ENCODE assay signal across 10 cellular contexts in the genomic region with DNA sequence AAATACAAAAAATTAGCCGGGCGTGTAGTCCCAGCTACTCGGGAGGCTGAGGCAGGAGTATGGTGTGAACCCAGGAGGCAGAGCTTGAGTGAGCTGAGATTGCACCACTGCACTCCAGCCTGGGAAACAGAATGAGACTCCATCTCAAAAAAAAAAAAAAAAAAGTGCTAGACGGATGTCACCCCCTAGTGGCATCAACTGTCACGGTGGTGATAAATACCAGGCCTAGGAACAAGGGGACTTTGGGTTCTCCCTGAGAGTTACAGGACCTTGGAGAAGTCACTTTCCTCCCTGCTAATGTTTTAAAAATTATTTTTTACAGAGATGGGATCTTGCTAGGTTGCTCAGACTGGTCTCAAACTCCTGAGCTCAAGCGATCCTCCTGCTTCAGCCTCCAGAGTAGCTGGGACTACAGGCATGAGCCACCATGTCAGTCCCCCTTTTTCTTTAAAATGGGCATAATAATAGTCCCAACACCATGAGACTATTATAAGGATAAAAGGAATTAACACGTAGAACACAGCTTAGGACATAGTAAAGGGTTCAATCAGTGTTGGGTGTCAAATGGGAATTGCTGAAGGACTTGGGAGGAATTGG. TPM values are rescaled to one million over a fixed set of nuclear protein-coding genes. Genes with fewer than 3 reads are reported as not detected.
DNase-seq lines count a peak whose midpoint lies in the region; ATAC-seq and TF ChIP-seq lines count a peak whose summit lies in the region.
"Had no signal": no experiment of that assay in that cellular context is flagged by ENCODE, and none has a peak within 500 bp of the region (broad histone marks: within the 10 kb centered on the region; RNA-seq: fewer than 3 reads in every experiment).

No MANE protein-coding gene starts in this region.

- H3K18ac ChIP-seq in neuronal stem cell (ENCODE audit: low read length): no peak overlapping the region

- H3K14ac ChIP-seq in neuronal stem cell (ENCODE audit: low read length): no peak overlapping the region

- H3K36me3 Mint-ChIP-seq in activated CD8-positive, alpha-beta T cell treated with anti-CD3 and anti-CD28 coated beads, Interleukin-2, amount 10 ng/mL, durations not matched to agents 7 days and 5 days (ENCODE audit: low read depth): no peaks in the 10 kb centered on the region
- H3K36me3 Mint-ChIP-seq in naive thymus-derived CD4-positive, alpha-beta T cell: no peaks in the 10 kb centered on the region

- H3K4ac ChIP-seq in neuronal stem cell (ENCODE audit: low read length): no peak overlapping the region

- ATAC-seq in activated CD8-positive, alpha-beta T cell treated with anti-CD3 and anti-CD28 coated beads, Interleukin-2, amount 10 ng/mL, durations not matched to agents 7 days and 5 days: peak; percentile 29
- peak; percentile 48 for ATAC-seq in naive thymus-derived CD4-positive, alpha-beta T cell
- ATAC-seq: pancreas had no signal

- no peak overlapping the region for H2AFZ ChIP-seq in neuronal stem cell (ENCODE audit: low read length)

- CTCF ChIA-PET in activated CD8-positive, alpha-beta T cell treated with anti-CD3 and anti-CD28 coated beads, Interleukin-2, amount 10 ng/mL, durations not matched to agents 7 days and 5 days (lab: Charles Lee): interaction anchor here (1.3 to 2.5 kb wide), 3 partner anchors 17 to 41 kb away, joined by 3 to 10 read pairs (median 4); no protein-coding TSS in a partner anchor
- CTCF ChIA-PET in naive thymus-derived CD4-positive, alpha-beta T cell (lab: Charles Lee): interaction anchor here (0.6 to 0.9 kb wide), 2 partner anchors 24 to 77 kb away, joined by 3 to 5 read pairs; no protein-coding TSS in a partner anchor

- no peak overlapping the region for H2BK15ac ChIP-seq in neuronal stem cell (ENCODE audit: low read length)

- DNase-seq in NCI-H2171 treated with DMSO at 0.1 percent for 48 hours (lab: John Stamatoyannopoulos, UW) (peak; percentile 34), NCI-H2171 (lab: John Stamatoyannopoulos, UW) (no peak), HL-60 (ENCODE audit: low read depth in 1 of 2, low spot score in 1 of 2) (peak in 1 of 2 experiments; percentile 55), glomerular visceral epithelial cell (ENCODE audit: extremely low spot score) (no peak), neuronal stem cell (ENCODE audit: low spot score) (no peak), amniotic stem cell (lab: John Stamatoyannopoulos, UW) (no peak)
- DNase-seq in activated CD8-positive, alpha-beta T cell treated with anti-CD3 and anti-CD28 coated beads, Interleukin-2, amount 10 ng/mL, durations not matched to agents 7 days and 5 days: peak; percentile 56
- DNase-seq in naive thymus-derived CD4-positive, alpha-beta T cell: peak in 3 of 9 donors; percentile 13 to 27 (median 20)

- H3K27ac Mint-ChIP-seq in activated CD8-positive, alpha-beta T cell treated with anti-CD3 and anti-CD28 coated beads, Interleukin-2, amount 10 ng/mL, durations not matched to agents 7 days and 5 days: no peak overlapping the region
- H3K27ac Mint-ChIP-seq in naive thymus-derived CD4-positive, alpha-beta T cell: no peak overlapping the region

- H2AK5ac ChIP-seq in neuronal stem cell (ENCODE audit: low read depth, low read length): no peak overlapping the region

- H2BK12ac ChIP-seq in neuronal stem cell (ENCODE audit: low read length): no peak overlapping the region

- peak; percentile 30 for TF ChIP-seq CTCF in HL-60 (IDR thresholded peaks at IDR 0.05; ENCODE audit: insufficient read depth, low read length)

- H2BK5ac ChIP-seq in neuronal stem cell (ENCODE audit: low read length): no peak overlapping the region

- no peaks in the 10 kb centered on the region for H3K9me3 ChIP-seq in naive thymus-derived CD4-positive, alpha-beta T cell (ENCODE audit: control insufficient read depth in 2 of 3, low read length in 3 of 3)
- no peaks in the 10 kb centered on the region for H3K9me3 ChIP-seq in neuronal stem cell (replicated peaks in 1 of 2; ENCODE audit: control insufficient read depth in 2 of 2, insufficient read depth in 1 of 2, low read depth in 1 of 2, low read length in 2 of 2)
- H3K9me3 ChIP-seq: BLaER1, pancreas had no signal

- H3K27me3 Mint-ChIP-seq in activated CD8-positive, alpha-beta T cell treated with anti-CD3 and anti-CD28 coated beads, Interleukin-2, amount 10 ng/mL, durations not matched to agents 7 days and 5 days (ENCODE audit: low read depth): peaks cover 24% of the 10 kb centered on the region
- peaks cover 0 to 38% (median 6%) of the 10 kb centered on the region in 5 donors for H3K27me3 Mint-ChIP-seq in naive thymus-derived CD4-positive, alpha-beta T cell

- no peak overlapping the region for H3K23ac ChIP-seq in neuronal stem cell (ENCODE audit: low read depth, low read length, poor library complexity)

- POLR2A ChIA-PET in activated CD8-positive, alpha-beta T cell treated with anti-CD3 and anti-CD28 coated beads, Interleukin-2, amount 10 ng/mL, durations not matched to agents 7 days and 5 days (lab: Charles Lee): no interaction called here
- POLR2A ChIA-PET in naive thymus-derived CD4-positive, alpha-beta T cell (lab: Charles Lee): no interaction called here

- no peak overlapping the region for H2BK120ac ChIP-seq in neuronal stem cell (ENCODE audit: low read depth, low read length)

- H3K9ac ChIP-seq in neuronal stem cell (ENCODE audit: low read depth, low read length, poor library complexity): no peak overlapping the region
- H3K9ac ChIP-seq: BLaER1 had no signal

- H3K4me3 ChIP-seq in HL-60 (replicated peaks; ENCODE audit: insufficient read depth, low read length) (no peak overlapping the region), neuronal stem cell (ENCODE audit: low read length in 2 of 2) (no peak overlapping the region)
- no peak overlapping the region for H3K4me3 ChIP-seq in naive thymus-derived CD4-positive, alpha-beta T cell (ENCODE audit: low read length)
- H3K4me3 ChIP-seq: BLaER1, pancreas had no signal

- no peak overlapping the region for H3K4me2 ChIP-seq in neuronal stem cell (ENCODE audit: insufficient read depth, low read length, poor library complexity, severe bottlenecking)
- H3K4me2 ChIP-seq: BLaER1 had no signal

- H3K79me1 ChIP-seq in neuronal stem cell (ENCODE audit: low read depth, low read length): no peaks in the 10 kb centered on the region

- H4K91ac ChIP-seq in neuronal stem cell (ENCODE audit: low read depth, low read length, poor library complexity): no peak overlapping the region

- H3K27me3 ChIP-seq in HL-60 (ENCODE audit: insufficient read depth, poor library complexity, severe bottlenecking) (peaks cover 14% of the 10 kb centered on the region), neuronal stem cell (ENCODE audit: control insufficient read depth in 3 of 3, insufficient read depth in 3 of 3, low read depth in 1 of 3, low read length in 3 of 3) (peaks cover 5 to 50% (median 20%) of the 10 kb centered on the region in 3 experiments)
- H3K27me3 ChIP-seq in naive thymus-derived CD4-positive, alpha-beta T cell (ENCODE audit: control insufficient read depth in 2 of 2, insufficient read depth in 2 of 2, low read length in 2 of 2): no peaks in the 10 kb centered on the region

- H4K8ac ChIP-seq in neuronal stem cell (ENCODE audit: low read depth, low read length): no peak overlapping the region

- H3K9me3 Mint-ChIP-seq in activated CD8-positive, alpha-beta T cell treated with anti-CD3 and anti-CD28 coated beads, Interleukin-2, amount 10 ng/mL, durations not matched to agents 7 days and 5 days (ENCODE audit: insufficient read depth): no peaks in the 10 kb centered on the region
- H3K9me3 Mint-ChIP-seq in naive thymus-derived CD4-positive, alpha-beta T cell: no peaks in the 10 kb centered on the region

- H3K4me1 Mint-ChIP-seq in activated CD8-positive, alpha-beta T cell treated with anti-CD3 and anti-CD28 coated beads, Interleukin-2, amount 10 ng/mL, durations not matched to agents 7 days and 5 days (ENCODE audit: low read depth): peaks cover 4% of the 10 kb centered on the region
- H3K4me1 Mint-ChIP-seq in naive thymus-derived CD4-positive, alpha-beta T cell: peaks cover 0 to 9% (median 3%) of the 10 kb centered on the region in 7 donors

- no CpG with 5 or more reads among the region's 7 CpGs for WGBS in neuronal stem cell (ENCODE audit: extremely low coverage in 2 of 2, insufficient read length in 2 of 2, insufficient replicate concordance in 1 of 2), 2 donors

- intact Hi-C loops in naive thymus-derived CD4-positive, alpha-beta T cell (cut with micrococcal nuclease): loop anchor here (10.0 kb wide), 2 partner anchors 452 to 602 kb away; a partner anchor contains a TSS

- H3K27ac ChIP-seq in HL-60 (replicated peaks): no peak overlapping the region
- H3K27ac ChIP-seq in naive thymus-derived CD4-positive, alpha-beta T cell (ENCODE audit: low read depth, low read length): no peak overlapping the region
- H3K27ac ChIP-seq in neuronal stem cell (replicated peaks; ENCODE audit: low read length): no peak overlapping the region
- H3K27ac ChIP-seq: BLaER1, pancreas had no signal

- no peak overlapping the region for H3K4me3 Mint-ChIP-seq in activated CD8-positive, alpha-beta T cell treated with anti-CD3 and anti-CD28 coated beads, Interleukin-2, amount 10 ng/mL, durations not matched to agents 7 days and 5 days
- H3K4me3 Mint-ChIP-seq in naive thymus-derived CD4-positive, alpha-beta T cell: no peak overlapping the region

- no peaks in the 10 kb centered on the region for H3K4me1 ChIP-seq in naive thymus-derived CD4-positive, alpha-beta T cell (ENCODE audit: control insufficient read depth in 2 of 2, insufficient read depth in 2 of 2, low read length in 2 of 2)
- peaks cover 0 to 12% of the 10 kb centered on the region in 2 donors for H3K4me1 ChIP-seq in neuronal stem cell (ENCODE audit: control insufficient read depth in 2 of 2, insufficient read depth in 1 of 2, low read depth in 1 of 2, low read length in 2 of 2)
- H3K4me1 ChIP-seq: pancreas had no signal

- no peaks in the 10 kb centered on the region for H3K36me3 ChIP-seq in naive thymus-derived CD4-positive, alpha-beta T cell (ENCODE audit: control insufficient read depth in 2 of 3, insufficient read depth in 3 of 3, low read length in 3 of 3)
- H3K36me3 ChIP-seq in neuronal stem cell (replicated peaks in 1 of 2; ENCODE audit: control insufficient read depth in 2 of 2, insufficient read depth in 2 of 2, low read length in 2 of 2): no peaks in the 10 kb centered on the region
- H3K36me3 ChIP-seq: BLaER1, pancreas had no signal

RNA-seq across cellular contexts. Expression of a gene that starts 2.6 kb away (rescaled TPM):
- total RNA-seq in activated CD8-positive, alpha-beta T cell treated with anti-CD3 and anti-CD28 coated beads, Interleukin-2, amount 10 ng/mL, durations not matched to agents 7 days and 5 days: not detected
- not detected for total RNA-seq in naive thymus-derived CD4-positive, alpha-beta T cell
- not detected for polyA plus RNA-seq in naive thymus-derived CD4-positive, alpha-beta T cell
- 6.8 TPM for polyA plus RNA-seq in neuronal stem cell (2013, experiment 1 of 2)
- 7.0 TPM for polyA plus RNA-seq in neuronal stem cell (2013, experiment 2 of 2)

RNA-seq across cellular contexts. Expression of a gene that starts 5.9 kb away (rescaled TPM):
- 10 to 100 TPM; 61.0 to 64.5 TPM for total RNA-seq in activated CD8-positive, alpha-beta T cell treated with anti-CD3 and anti-CD28 coated beads, Interleukin-2, amount 10 ng/mL, durations not matched to agents 7 days and 5 days
- total RNA-seq in naive thymus-derived CD4-positive, alpha-beta T cell: 10 to 100 TPM; 59.1 to 72.3 (median 66.8) TPM
- 1 to 10 TPM; 3.2 to 7.7 TPM for polyA plus RNA-seq in naive thymus-derived CD4-positive, alpha-beta T cell
- 11.5 TPM for polyA plus RNA-seq in neuronal stem cell (2013, experiment 1 of 2)
- polyA plus RNA-seq in neuronal stem cell (2013, experiment 2 of 2): 11.9 TPM

Comparison
In these comparisons a context has a peak if more than half of its experiments do, and no peak if none do; other contexts are left out.
1. DNase-seq: peak in NCI-H2171 treated with DMSO at 0.1 percent for 48 hours (single experiment) and activated CD8-positive, alpha-beta T cell treated with anti-CD3 and anti-CD28 coated beads, Interleukin-2, amount 10 ng/mL, durations not matched to agents 7 days and 5 days (single experiment); none in NCI-H2171 (single experiment), glomerular visceral epithelial cell (single experiment), neuronal stem cell (single experiment) and amniotic stem cell (single experiment).